Comparison of ENCODE assay signal across 14 cellular contexts in genomic region chr7:142500364-142500763, GRCh38.
DNase-seq lines count a peak whose midpoint lies in the region; ATAC-seq, FAIRE-seq and TF ChIP-seq lines count a peak whose summit lies in the region.
"Had no signal": no experiment of that assay in that cellular context is flagged by ENCODE, and none has a peak within 500 bp of the region (broad histone marks: within the 10 kb centered on the region; RNA-seq: fewer than 3 reads in every experiment).

No MANE protein-coding gene starts in this region.

- dilution Hi-C loops in keratinocyte (cut with MboI; ENCODE audit: extremely low pct_ligation_motif_present, low sequenced_read_pairs): no loop called here

- TF ChIP-seq CTCF in keratinocyte (optimal IDR thresholded peaks at IDR 0.05 in 1 of 3, IDR thresholded peaks at IDR 0.05 in 1 of 3, conservative IDR thresholded peaks at IDR 0.05 in 1 of 3; ENCODE audit: extremely low read depth in 1 of 3, insufficient read depth in 2 of 3, low read length in 3 of 3) (no peak), right atrium auricular region (IDR thresholded peaks at IDR 0.05) (no peak)

- no peaks in the 10 kb centered on the region for H3K9me3 Mint-ChIP-seq in activated T-cell treated with anti-CD3 and anti-CD28 coated beads, Interleukin-2, amount 50 U/mL, for 4 hours

- DNase-seq in HT-29 (ENCODE audit: low spot score) (peak; percentile 66), keratinocyte (ENCODE audit: low read depth, low spot score) (no peak), EL (no peak), right atrium auricular region (ENCODE audit: low spot score) (no peak), mesenteric fat pad (ENCODE audit: low spot score) (no peak), GF-D8 (lab: John Stamatoyannopoulos, UW) (no peak)
- DNase-seq in activated T-cell treated with anti-CD3 and anti-CD28 coated beads, Interleukin-2, amount 50 U/mL, for 4 hours: no peak
- DNase-seq: activated effector memory CD4-positive, alpha-beta T cell treated with anti-CD3 and anti-CD28 coated beads, Interleukin-2, amount 50 U/mL, for 16 hours; GDM1; NCI-H146; NCI-H2227 treated with DMSO at 0.1 percent for 48 hours had no signal

- H3K36me3 ChIP-seq in BLaER1 treated with 17β-estradiol and CSF1 and Interleukin-3, amounts not matched to agents 10 nM and 100 nM: no peaks in the 10 kb centered on the region
- no peaks in the 10 kb centered on the region for H3K36me3 ChIP-seq in keratinocyte (ENCODE audit: control insufficient read depth in 2 of 2, extremely low read depth in 1 of 2, insufficient read depth in 2 of 2, low read length in 2 of 2)
- H3K36me3 ChIP-seq in right atrium auricular region: no peaks in the 10 kb centered on the region

- H2AFZ ChIP-seq in keratinocyte (ENCODE audit: control insufficient read depth, low read length): peak overlapping the region; percentile 79

- H3K4me3 Mint-ChIP-seq in activated T-cell treated with anti-CD3 and anti-CD28 coated beads, Interleukin-2, amount 50 U/mL, for 4 hours: peak overlapping the region; percentile 62

- peak; percentile 34 to 36 for ATAC-seq in activated T-cell treated with anti-CD3 and anti-CD28 coated beads, Interleukin-2, amount 50 U/mL, for 4 hours

- no peaks in the 10 kb centered on the region for H3K9me1 ChIP-seq in keratinocyte (ENCODE audit: control insufficient read depth, extremely low read depth, insufficient read depth, low read length)

- H3K36me3 Mint-ChIP-seq in activated T-cell treated with anti-CD3 and anti-CD28 coated beads, Interleukin-2, amount 50 U/mL, for 4 hours (ENCODE audit: insufficient read depth): no peaks in the 10 kb centered on the region

- no peaks in the 10 kb centered on the region for H3K79me2 ChIP-seq in keratinocyte (ENCODE audit: control insufficient read depth, insufficient read depth, low read length)

- peaks cover 7 to 36% (median 25%) of the 10 kb centered on the region in 10 experiments; a peak in 19 of 20 replicates for H3K4me1 ChIP-seq in BLaER1 treated with 17β-estradiol and CSF1 and Interleukin-3, amounts not matched to agents 10 nM and 100 nM
- H3K4me1 ChIP-seq in keratinocyte (ENCODE audit: control insufficient read depth, extremely low read depth, insufficient read depth, low read length) (peaks cover 31% of the 10 kb centered on the region), right atrium auricular region (no peaks in the 10 kb centered on the region)

- H3K4me3 ChIP-seq in BLaER1 treated with 17β-estradiol and CSF1 and Interleukin-3, amounts not matched to agents 10 nM and 100 nM: no peak overlapping the region
- H3K4me3 ChIP-seq in keratinocyte (ENCODE audit: control insufficient read depth in 2 of 3, extremely low read depth in 1 of 3, insufficient read depth in 2 of 3, low read depth in 1 of 3, low read length in 3 of 3): no peak overlapping the region
- H3K4me3 ChIP-seq in right atrium auricular region: no peak overlapping the region

- peak overlapping the region in 10 of 11 experiments; percentile 6 to 71 (median 56); a peak in 18 of 22 replicates for H3K4me2 ChIP-seq in BLaER1 treated with 17β-estradiol and CSF1 and Interleukin-3, amounts not matched to agents 10 nM and 100 nM
- H3K4me2 ChIP-seq in keratinocyte (ENCODE audit: control insufficient read depth, extremely low read depth, insufficient read depth, low read depth, low read length): no peak overlapping the region

- H3K27ac ChIP-seq in BLaER1 treated with 17β-estradiol and CSF1 and Interleukin-3, amounts not matched to agents 10 nM and 100 nM: 0 out of 22 replicates have a peak overlapping the region, but pooled peaks of 1 of the 11 experiments have one; percentile 1
- no peak overlapping the region for H3K27ac ChIP-seq in keratinocyte (ENCODE audit: control insufficient read depth, insufficient read depth, low read length)
- no peak overlapping the region for H3K27ac ChIP-seq in right atrium auricular region

- H4K20me1 ChIP-seq in BLaER1 treated with 17β-estradiol and CSF1 and Interleukin-3, amounts not matched to agents 10 nM and 100 nM: no peaks in the 10 kb centered on the region
- no peaks in the 10 kb centered on the region for H4K20me1 ChIP-seq in keratinocyte (ENCODE audit: control insufficient read depth, extremely low read depth, insufficient read depth, low read length)

- no peaks in the 10 kb centered on the region for H3K27me3 Mint-ChIP-seq in activated T-cell treated with anti-CD3 and anti-CD28 coated beads, Interleukin-2, amount 50 U/mL, for 4 hours (ENCODE audit: low read depth)

- H3K27me3 ChIP-seq in BLaER1 treated with 17β-estradiol and CSF1 and Interleukin-3, amounts not matched to agents 10 nM and 100 nM: no peaks in the 10 kb centered on the region
- H3K27me3 ChIP-seq in keratinocyte (ENCODE audit: control insufficient read depth, extremely low read depth, insufficient read depth, low read length): no peaks in the 10 kb centered on the region
- no peaks in the 10 kb centered on the region for H3K27me3 ChIP-seq in right atrium auricular region

- FAIRE-seq in keratinocyte (lab: Jason Lieb, UNC): no peak
- FAIRE-seq: D721Med, islet of Langerhans had no signal

- no peak overlapping the region for H3K9ac ChIP-seq in BLaER1 treated with 17β-estradiol and CSF1 and Interleukin-3, amounts not matched to agents 10 nM and 100 nM
- H3K9ac ChIP-seq in keratinocyte (ENCODE audit: control insufficient read depth, extremely low read depth, insufficient read depth, low read length): no peak overlapping the region

- no peaks in the 10 kb centered on the region for H3K9me3 ChIP-seq in BLaER1 treated with 17β-estradiol and CSF1 and Interleukin-3, amounts not matched to agents 10 nM and 100 nM (replicated peaks in 1 of 11)
- H3K9me3 ChIP-seq in keratinocyte (ENCODE audit: control insufficient read depth, low read depth, low read length): no peaks in the 10 kb centered on the region
- no peaks in the 10 kb centered on the region for H3K9me3 ChIP-seq in right atrium auricular region

- H3K4me1 Mint-ChIP-seq in activated T-cell treated with anti-CD3 and anti-CD28 coated beads, Interleukin-2, amount 50 U/mL, for 4 hours (ENCODE audit: low read depth): peaks cover 44% of the 10 kb centered on the region
